ENCODE assay signal across 3 cellular contexts in genomic region chr1:1494311-1494710, GRCh38. TPM values are rescaled to one million over a fixed set of nuclear protein-coding genes. Genes with fewer than 3 reads are reported as not detected.
"Had no signal": no experiment of that assay in that cellular context is flagged by ENCODE, and none has a peak within 500 bp of the region (broad histone marks: within the 10 kb centered on the region; RNA-seq: fewer than 3 reads in every experiment).

No MANE protein-coding gene starts in this region.

RNA-seq across cellular contexts. Expression of gene ATAD3C, which starts 44.8 kb away (rescaled TPM):
- total RNA-seq: HT1080, IMR-90 had no signal
- polyA plus RNA-seq: IMR-90 had no signal

RNA-seq across cellular contexts. Expression of gene TMEM240, which starts 46.1 kb away (rescaled TPM):
- polyA plus RNA-seq: IgD-negative memory B cell had no signal

RNA-seq across cellular contexts. Expression of gene VWA1, which starts 58.8 kb away (rescaled TPM):
- polyA plus RNA-seq: IgD-negative memory B cell had no signal
